In the genomic region with DNA sequence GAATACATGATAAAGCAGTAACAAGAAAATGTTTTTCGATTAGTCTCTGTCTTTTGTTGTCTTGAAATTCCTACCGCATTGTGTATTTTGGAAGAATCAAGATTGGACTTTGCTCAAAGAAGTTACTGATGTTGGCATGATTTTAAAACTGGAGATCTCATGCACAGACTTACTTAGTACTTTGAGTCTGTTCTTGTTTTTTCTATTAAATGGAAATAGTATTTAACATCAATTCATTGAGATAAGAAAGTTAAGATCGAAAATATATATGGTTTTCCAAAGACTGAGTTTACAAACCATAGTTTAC, we compare ENCODE assay signal across 19 cellular contexts. TPM values are rescaled to one million over a fixed set of nuclear protein-coding genes. Genes with fewer than 3 reads are reported as not detected.
DNase-seq lines count a peak whose midpoint lies in the region; ATAC-seq and TF ChIP-seq lines count a peak whose summit lies in the region.
"Had no signal": no experiment of that assay in that cellular context is flagged by ENCODE, and none has a peak within 500 bp of the region (broad histone marks: within the 10 kb centered on the region; RNA-seq: fewer than 3 reads in every experiment).

No MANE protein-coding gene starts in this region.

- no peak for ATAC-seq in GM21786 (IDR thresholded peaks at IDR 0.05; ENCODE audit: unreplicated experiment)
- ATAC-seq in GM19324 (IDR thresholded peaks at IDR 0.05; ENCODE audit: low FRiP score, unreplicated experiment) = no peak
- ATAC-seq: left lobe of liver; natural killer cell treated with Interleukin-12 subunit alpha and Interleukin-12 subunit beta and Interleukin-15 and Interleukin-18, amount 100 ng/mL, for 72 hours; sciatic nerve had no signal

- H3K4me3 Mint-ChIP-seq in activated CD4-positive, alpha-beta T cell treated with anti-CD3 and anti-CD28 coated beads, Interleukin-2, amount 10 ng/mL, durations not matched to agents 24 days and 14 days = peak overlapping the region; percentile 18
- H3K4me3 Mint-ChIP-seq in brain (peak overlapping the region; percentile 77 to 88 (median 82)), neural progenitor cell (peak overlapping the region; percentile 69)

- no peak for TF ChIP-seq CTCF in brain (conservative IDR thresholded peaks at IDR 0.05)
- TF ChIP-seq CTCF in neural progenitor cell (IDR thresholded peaks at IDR 0.05) = no peak

- H3K4me3 ChIP-seq in Karpas-422 (ENCODE audit: low read length) = no peak overlapping the region
- peak overlapping the region; percentile 8 for H3K4me3 ChIP-seq in neural progenitor cell
- H3K4me3 ChIP-seq: esophagus squamous epithelium, SJCRH30 had no signal

- peaks cover 3% of the 10 kb centered on the region for H3K9me3 Mint-ChIP-seq in activated CD4-positive, alpha-beta T cell treated with anti-CD3 and anti-CD28 coated beads, Interleukin-2, amount 10 ng/mL, durations not matched to agents 24 days and 14 days
- peaks cover 0 to 3% (median 0%) of the 10 kb centered on the region in 5 experiments for H3K9me3 Mint-ChIP-seq in brain
- no peaks in the 10 kb centered on the region for H3K9me3 Mint-ChIP-seq in neural progenitor cell
- H3K9me3 Mint-ChIP-seq: natural killer cell treated with Interleukin-12 subunit alpha and Interleukin-12 subunit beta and Interleukin-15 and Interleukin-18, amount 100 ng/mL, for 72 hours had no signal

- peaks cover 9% of the 10 kb centered on the region for H3K27me3 Mint-ChIP-seq in activated CD4-positive, alpha-beta T cell treated with anti-CD3 and anti-CD28 coated beads, Interleukin-2, amount 10 ng/mL, durations not matched to agents 24 days and 14 days
- H3K27me3 Mint-ChIP-seq in brain (peaks cover 7% of the 10 kb centered on the region), neural progenitor cell (ENCODE audit: insufficient read depth, low read depth) (no peaks in the 10 kb centered on the region)
- H3K27me3 Mint-ChIP-seq: natural killer cell treated with Interleukin-12 subunit alpha and Interleukin-12 subunit beta and Interleukin-15 and Interleukin-18, amount 100 ng/mL, for 72 hours had no signal

- H3K27me3 ChIP-seq in Karpas-422 (ENCODE audit: low read length) = no peaks in the 10 kb centered on the region
- H3K27me3 ChIP-seq in neural progenitor cell = peaks cover 5% of the 10 kb centered on the region
- H3K27me3 ChIP-seq: esophagus squamous epithelium, SJCRH30 had no signal

- peaks cover 56% of the 10 kb centered on the region for H3K4me1 Mint-ChIP-seq in activated CD4-positive, alpha-beta T cell treated with anti-CD3 and anti-CD28 coated beads, Interleukin-2, amount 10 ng/mL, durations not matched to agents 24 days and 14 days
- H3K4me1 Mint-ChIP-seq in brain (peaks cover 77% of the 10 kb centered on the region), neural progenitor cell (peaks cover 27% of the 10 kb centered on the region)

- peaks cover 25% of the 10 kb centered on the region for H3K36me3 ChIP-seq in Karpas-422 (ENCODE audit: insufficient read depth, low read length)
- peaks cover 4% of the 10 kb centered on the region for H3K36me3 ChIP-seq in neural progenitor cell

- intact Hi-C loops in activated CD4-positive, alpha-beta T cell treated with anti-CD3 and anti-CD28 coated beads, Interleukin-2, amount 10 ng/mL, durations not matched to agents 24 days and 14 days (cut with micrococcal nuclease) = loop anchor here (5.0 kb wide), 1 partner anchor 106 kb away; the partner anchor contains the start of gene C3orf52

- no peak overlapping the region for H3K9ac ChIP-seq in Karpas-422 (ENCODE audit: low read length)
- no peak overlapping the region for H3K9ac ChIP-seq in neural progenitor cell

- H3K36me3 Mint-ChIP-seq in activated CD4-positive, alpha-beta T cell treated with anti-CD3 and anti-CD28 coated beads, Interleukin-2, amount 10 ng/mL, durations not matched to agents 24 days and 14 days (ENCODE audit: low read depth) = peaks cover 36% of the 10 kb centered on the region
- peaks cover 41% of the 10 kb centered on the region for H3K36me3 Mint-ChIP-seq in brain
- peaks cover 17% of the 10 kb centered on the region for H3K36me3 Mint-ChIP-seq in neural progenitor cell
- H3K36me3 Mint-ChIP-seq: natural killer cell treated with Interleukin-12 subunit alpha and Interleukin-12 subunit beta and Interleukin-15 and Interleukin-18, amount 100 ng/mL, for 72 hours had no signal

- H3K27ac ChIP-seq in Karpas-422 (ENCODE audit: low read length) (no peak overlapping the region), neural progenitor cell (no peak overlapping the region)
- H3K27ac ChIP-seq: esophagus squamous epithelium, SJCRH30 had no signal

- H3K4me1 ChIP-seq in Karpas-422 (ENCODE audit: low read length) (peaks cover 37% of the 10 kb centered on the region), neural progenitor cell (peaks cover 24% of the 10 kb centered on the region)

- no peak overlapping the region for H2AFZ ChIP-seq in Karpas-422 (ENCODE audit: low read length)
- no peak overlapping the region for H2AFZ ChIP-seq in neural progenitor cell (replicated peaks)

- H4K20me1 ChIP-seq in Karpas-422 (ENCODE audit: insufficient read depth, low read depth, low read length) (no peaks in the 10 kb centered on the region), neural progenitor cell (ENCODE audit: low read depth) (peaks cover 7% of the 10 kb centered on the region)

- H3K9me3 ChIP-seq in Karpas-422 (ENCODE audit: low read length) = no peaks in the 10 kb centered on the region
- no peaks in the 10 kb centered on the region for H3K9me3 ChIP-seq in neural progenitor cell (ENCODE audit: low read depth)
- H3K9me3 ChIP-seq: esophagus squamous epithelium, SJCRH30 had no signal

- no peak for DNase-seq in activated CD4-positive, alpha-beta T cell treated with anti-CD3 and anti-CD28 coated beads, Interleukin-2, amount 10 ng/mL, durations not matched to agents 24 days and 14 days
- DNase-seq in activated CD4-positive, alpha-beta T cell treated with anti-CD3 and anti-CD28 coated beads, Interleukin-2, amount 50 U/mL, for 4 hours = no peak
- DNase-seq in Karpas-422 = no peak
- DNase-seq in neural progenitor cell (ENCODE audit: low spot score) = no peak
- no peak for DNase-seq in HuH-7 (ENCODE audit: low spot score)
- DNase-seq: dermis blood vessel endothelial cell, esophagus squamous epithelium, GOT3, hypothalamus, NCI-H1092, SJCRH30 had no signal

- H3K4me2 ChIP-seq in Karpas-422 (ENCODE audit: low read depth, low read length, poor library complexity, severe bottlenecking) (peak overlapping the region; percentile 83), neural progenitor cell (peak overlapping the region; percentile 90)

- H3K27ac Mint-ChIP-seq in activated CD4-positive, alpha-beta T cell treated with anti-CD3 and anti-CD28 coated beads, Interleukin-2, amount 10 ng/mL, durations not matched to agents 24 days and 14 days = no peak overlapping the region
- H3K27ac Mint-ChIP-seq in brain (no peak overlapping the region), neural progenitor cell (no peak overlapping the region)

- H3K79me2 ChIP-seq in Karpas-422 (ENCODE audit: low read length) (peaks cover 67% of the 10 kb centered on the region), neural progenitor cell (ENCODE audit: low read depth) (peaks cover 53% of the 10 kb centered on the region)

- H3F3A ChIP-seq in neural progenitor cell (ENCODE audit: low read depth) = peaks cover 14% of the 10 kb centered on the region

- no peaks in the 10 kb centered on the region for H3K9me2 ChIP-seq in Karpas-422 (replicated peaks; ENCODE audit: insufficient read depth, low read length)

RNA-seq across cellular contexts. Expression of gene ABHD10, which starts 2.6 kb away (rescaled TPM):
- 39.5 TPM in 2 replicates for total RNA-seq in activated CD4-positive, alpha-beta T cell treated with anti-CD3 and anti-CD28 coated beads, Interleukin-2, amount 10 ng/mL, durations not matched to agents 24 days and 14 days
- total RNA-seq in Karpas-422 (2014; rRNA removed; shearing (Covaris generic); ENCODE audit: low replicate concordance) = 20.0 and 52.4 TPM in 2 replicates
- 37.4 TPM for polyA plus RNA-seq in brain (ENCODE audit: insufficient read depth, low read depth, low replicate concordance)
- 41.3 and 82.9 TPM in 2 replicates for total RNA-seq in neural progenitor cell (ENCODE audit: low replicate concordance)

RNA-seq across cellular contexts. Expression of gene TAGLN3, which starts 17.3 kb away (rescaled TPM):
- total RNA-seq in activated CD4-positive, alpha-beta T cell treated with anti-CD3 and anti-CD28 coated beads, Interleukin-2, amount 10 ng/mL, durations not matched to agents 24 days and 14 days = 0.33 and 0.44 TPM in 2 replicates
- total RNA-seq in Karpas-422 (2014; rRNA removed; shearing (Covaris generic); ENCODE audit: low replicate concordance) = not detected in 2 replicates
- 1,344 TPM for polyA plus RNA-seq in brain (ENCODE audit: insufficient read depth, low read depth, low replicate concordance)
- 46.6 and 51.2 TPM in 2 replicates for total RNA-seq in neural progenitor cell (ENCODE audit: low replicate concordance)
- total RNA-seq: esophagus squamous epithelium, left lobe of liver had no signal

RNA-seq across cellular contexts. Expression of gene TMPRSS7, which starts 53.1 kb away (rescaled TPM):
- not detected in 2 replicates for total RNA-seq in activated CD4-positive, alpha-beta T cell treated with anti-CD3 and anti-CD28 coated beads, Interleukin-2, amount 10 ng/mL, durations not matched to agents 24 days and 14 days
- total RNA-seq in Karpas-422 (2014; rRNA removed; shearing (Covaris generic); ENCODE audit: low replicate concordance) = not detected in 2 replicates
- not detected for polyA plus RNA-seq in brain (ENCODE audit: insufficient read depth, low read depth, low replicate concordance)
- total RNA-seq in neural progenitor cell (ENCODE audit: low replicate concordance) = not detected in 2 replicates
- total RNA-seq: A673; dermis blood vessel endothelial cell; esophagus squamous epithelium; left lobe of liver; natural killer cell treated with Interleukin-12 subunit alpha and Interleukin-12 subunit beta and Interleukin-15 and Interleukin-18, amount 100 ng/mL, for 72 hours; sciatic nerve; SJCRH30; urinary bladder had no signal
- polyA plus RNA-seq: urinary bladder had no signal

Comparison
In these comparisons a context has a peak if more than half of its experiments do, and no peak if none do; other contexts are left out.
1. H3K4me3 Mint-ChIP-seq: peak in every context shown above with its lines; median percentile 82 in brain; 69 in neural progenitor cell; 18 in activated CD4-positive, alpha-beta T cell treated with anti-CD3 and anti-CD28 coated beads, Interleukin-2, amount 10 ng/mL, durations not matched to agents 24 days and 14 days.
2. RNA of gene TAGLN3, which starts 17.3 kb away (total RNA-seq): 46.6 to 51.2 TPM in neural progenitor cell; 0.33 to 0.44 TPM in activated CD4-positive, alpha-beta T cell treated with anti-CD3 and anti-CD28 coated beads, Interleukin-2, amount 10 ng/mL, durations not matched to agents 24 days and 14 days and not detected in Karpas-422; every median in the first group is over 10 times any median in the second.